ENCODE assay signal across 15 cellular contexts in genomic region chr17:64509179-64509578, GRCh38. TPM values are rescaled to one million over a fixed set of nuclear protein-coding genes. Genes with fewer than 3 reads are reported as not detected.
DNase-seq lines count a peak whose midpoint lies in the region; ATAC-seq and TF ChIP-seq lines count a peak whose summit lies in the region.
"Had no signal": no experiment of that assay in that cellular context is flagged by ENCODE, and none has a peak within 500 bp of the region (broad histone marks: within the 10 kb centered on the region; RNA-seq: fewer than 3 reads in every experiment).

No MANE protein-coding gene starts in this region.

- intact Hi-C loops in OCI-LY7 (cut with micrococcal nuclease; ENCODE audit: unreplicated experiment), result no loop called here

- ATAC-seq in stimulated activated effector memory CD8-positive, alpha-beta T cell treated with anti-CD3 and anti-CD28 coated beads, Interleukin-12 subunit alpha, Interleukin-12 subunit beta, amount 100 ng/mL, for 72 hours, result no peak
- no peak for ATAC-seq in HG03571 (IDR thresholded peaks at IDR 0.05; ENCODE audit: unreplicated experiment)
- ATAC-seq: left lobe of liver had no signal

- H2AFZ ChIP-seq in OCI-LY7 (ENCODE audit: low read length), result no peak overlapping the region

- H3K9me2 ChIP-seq in OCI-LY7 (ENCODE audit: insufficient read depth, low read length), result no peaks in the 10 kb centered on the region

- H3K9me3 ChIP-seq in OCI-LY7 (ENCODE audit: low read length) (no peaks in the 10 kb centered on the region), endocrine pancreas (ENCODE audit: control insufficient read depth, low read length) (no peaks in the 10 kb centered on the region)
- H3K9me3 ChIP-seq: HAP-1, SJCRH30, thoracic aorta had no signal

- H3K4me1 ChIP-seq in OCI-LY7 (ENCODE audit: insufficient read depth, low read length, poor library complexity, severe bottlenecking), result peaks cover 16% of the 10 kb centered on the region
- peaks cover 12% of the 10 kb centered on the region for H3K4me1 ChIP-seq in endocrine pancreas (ENCODE audit: control insufficient read depth, insufficient read depth, low read length)

- H3K4me2 ChIP-seq in OCI-LY7 (ENCODE audit: low read length), result peak overlapping the region; percentile 10; the same call in 1 of the 2 replicates

- CTCF ChIA-PET in OCI-LY7 (lab: Charles Lee; ENCODE audit: unreplicated experiment), result no interaction called here

- H3K36me3 Mint-ChIP-seq in activated naive CD4-positive, alpha-beta T cell treated with anti-CD3 and anti-CD28 coated beads, Interleukin-2, amount 50 U/mL, for 24 hours, result peaks cover 26% of the 10 kb centered on the region
- H3K36me3 Mint-ChIP-seq in stimulated activated effector memory CD8-positive, alpha-beta T cell treated with anti-CD3 and anti-CD28 coated beads, Interleukin-12 subunit alpha, Interleukin-12 subunit beta, amount 100 ng/mL, for 72 hours, result peaks cover 97% of the 10 kb centered on the region

- no peaks in the 10 kb centered on the region for H3K27me3 ChIP-seq in endocrine pancreas (ENCODE audit: control insufficient read depth, insufficient read depth, low read length)
- H3K27me3 ChIP-seq: SJCRH30 had no signal

- DNase-seq in activated naive CD4-positive, alpha-beta T cell (lab: John Stamatoyannopoulos, UW), result no peak
- DNase-seq in OCI-LY7 (ENCODE audit: low spot score), result no peak
- DNase-seq in stimulated activated effector memory CD8-positive, alpha-beta T cell treated with anti-CD3 and anti-CD28 coated beads, Interleukin-12 subunit alpha, Interleukin-12 subunit beta, amount 100 ng/mL, for 72 hours (ENCODE audit: low spot score in 2 of 2), result no peak
- DNase-seq in AG08396 (ENCODE audit: low spot score), result no peak
- no peak for DNase-seq in G401 (ENCODE audit: low spot score)
- DNase-seq: effector memory CD4-positive, alpha-beta T cell; NCI-H1105 treated with DMSO at 0.1 percent for 48 hours; NCI-H345; SJCRH30 had no signal

- POLR2A ChIA-PET in OCI-LY7 (lab: Charles Lee), result interaction anchor here (0.5 to 0.6 kb wide), 2 partner anchors 51 to 110 kb away, joined by 3 read pairs; no protein-coding TSS in a partner anchor

- in situ Hi-C loops in G401 (cut with HindIII; ENCODE audit: low sequenced_read_pairs), result no loop called here

- no peak for TF ChIP-seq CTCF in OCI-LY7 (conservative IDR thresholded peaks at IDR 0.05; ENCODE audit: low read length)

- no peak overlapping the region for H3K27ac Mint-ChIP-seq in activated naive CD4-positive, alpha-beta T cell treated with anti-CD3 and anti-CD28 coated beads, Interleukin-2, amount 50 U/mL, for 24 hours
- no peak overlapping the region for H3K27ac Mint-ChIP-seq in stimulated activated effector memory CD8-positive, alpha-beta T cell treated with anti-CD3 and anti-CD28 coated beads, Interleukin-12 subunit alpha, Interleukin-12 subunit beta, amount 100 ng/mL, for 72 hours

- H3K27me3 Mint-ChIP-seq in activated naive CD4-positive, alpha-beta T cell treated with anti-CD3 and anti-CD28 coated beads, Interleukin-2, amount 50 U/mL, for 24 hours, result no peaks in the 10 kb centered on the region

- peaks cover 62% of the 10 kb centered on the region for H3K4me1 Mint-ChIP-seq in activated naive CD4-positive, alpha-beta T cell treated with anti-CD3 and anti-CD28 coated beads, Interleukin-2, amount 50 U/mL, for 24 hours
- peaks cover 37% of the 10 kb centered on the region for H3K4me1 Mint-ChIP-seq in stimulated activated effector memory CD8-positive, alpha-beta T cell treated with anti-CD3 and anti-CD28 coated beads, Interleukin-12 subunit alpha, Interleukin-12 subunit beta, amount 100 ng/mL, for 72 hours

- peaks cover 22% of the 10 kb centered on the region for H4K20me1 ChIP-seq in OCI-LY7 (ENCODE audit: insufficient read depth, low read length)

- H3K4me3 Mint-ChIP-seq in activated naive CD4-positive, alpha-beta T cell treated with anti-CD3 and anti-CD28 coated beads, Interleukin-2, amount 50 U/mL, for 24 hours, result peak overlapping the region; percentile 73
- peak overlapping the region; percentile 97 for H3K4me3 Mint-ChIP-seq in stimulated activated effector memory CD8-positive, alpha-beta T cell treated with anti-CD3 and anti-CD28 coated beads, Interleukin-12 subunit alpha, Interleukin-12 subunit beta, amount 100 ng/mL, for 72 hours

- no TSS peak for BruUV-seq in OCI-LY7 (replicated peaks; lab: Mats Ljungman, UMichigan)

- H3K79me2 ChIP-seq in OCI-LY7 (ENCODE audit: insufficient read depth, low read depth, low read length), result peaks cover 71% of the 10 kb centered on the region

- peak overlapping the region; percentile 44 for H3K9ac ChIP-seq in endocrine pancreas (ENCODE audit: control insufficient read depth, insufficient read depth, low read length)

- H3K36me3 ChIP-seq in OCI-LY7 (ENCODE audit: insufficient read depth, low read length) (peaks cover 79% of the 10 kb centered on the region), endocrine pancreas (ENCODE audit: control insufficient read depth, insufficient read depth, low read length) (peaks cover 12% of the 10 kb centered on the region)

- H3K27ac ChIP-seq in OCI-LY7 (ENCODE audit: low read depth, low read length, poor library complexity, severe bottlenecking), result no peak overlapping the region
- H3K27ac ChIP-seq: SJCRH30, thoracic aorta had no signal

- H3K4me3 ChIP-seq in OCI-LY7 (ENCODE audit: low read depth, low read length, poor library complexity, severe bottlenecking) (no peak overlapping the region), endocrine pancreas (ENCODE audit: control insufficient read depth, insufficient read depth, low read length) (no peak overlapping the region)
- H3K4me3 ChIP-seq: HAP-1, thoracic aorta had no signal

- no peaks in the 10 kb centered on the region for H3K9me3 Mint-ChIP-seq in activated naive CD4-positive, alpha-beta T cell treated with anti-CD3 and anti-CD28 coated beads, Interleukin-2, amount 50 U/mL, for 24 hours
- H3K9me3 Mint-ChIP-seq in stimulated activated effector memory CD8-positive, alpha-beta T cell treated with anti-CD3 and anti-CD28 coated beads, Interleukin-12 subunit alpha, Interleukin-12 subunit beta, amount 100 ng/mL, for 72 hours, result no peaks in the 10 kb centered on the region

RNA-seq across cellular contexts. Expression of gene CEP95, which starts 2.4 kb away (rescaled TPM):
- total RNA-seq in OCI-LY7 (2014; rRNA removed; shearing (Covaris generic)), result 62.7 and 87.9 TPM in 2 replicates
- 89.6 and 101 TPM in 2 replicates for total RNA-seq in OCI-LY7 (2022)
- total RNA-seq in G401 (2014; rRNA removed; shearing (Covaris generic)), result 17.5 and 22.0 TPM in 2 replicates

RNA-seq across cellular contexts. Expression of gene DDX5, which starts 3.1 kb away (rescaled TPM):
- 362 and 461 TPM in 2 replicates for total RNA-seq in OCI-LY7 (2014; rRNA removed; shearing (Covaris generic))
- total RNA-seq in OCI-LY7 (2022), result 815 and 857 TPM in 2 replicates
- total RNA-seq in G401 (2014; rRNA removed; shearing (Covaris generic)), result 397 and 498 TPM in 2 replicates

RNA-seq across cellular contexts. Expression of gene POLG2, which starts 12.3 kb away (rescaled TPM):
- total RNA-seq in OCI-LY7 (2014; rRNA removed; shearing (Covaris generic)), result 22.9 and 31.4 TPM in 2 replicates
- total RNA-seq in OCI-LY7 (2022), result 51.1 and 54.4 TPM in 2 replicates
- total RNA-seq in G401 (2014; rRNA removed; shearing (Covaris generic)), result 7.3 and 18.5 TPM in 2 replicates
